8 cellular contexts compared by ENCODE assay signal in genomic region chr2:10659898-10660568, GRCh38. TPM values are rescaled to one million over a fixed set of nuclear protein-coding genes. Genes with fewer than 3 reads are reported as not detected.
A peak's percentile ranks its signal among the peaks of the same experiment; 100 is the strongest.
DNase-seq lines count a peak whose midpoint lies in the region; ATAC-seq, FAIRE-seq and TF ChIP-seq lines count a peak whose summit lies in the region.

No MANE protein-coding gene starts in this region.

- no peak for FAIRE-seq in pancreas (lab: Jason Lieb, UNC)

- no peaks in the 10 kb centered on the region for H3K27me3 Mint-ChIP-seq in activated T-cell treated with anti-CD3 and anti-CD28 coated beads, Interleukin-2, amount 50 U/mL, for 4 hours (ENCODE audit: low read depth)

- peaks cover 0 to 48% (median 0%) of the 10 kb centered on the region in 3 donors for H3K36me3 ChIP-seq in pancreas

- H3K9me3 ChIP-seq in pancreas, result no peaks in the 10 kb centered on the region

- H3K27ac ChIP-seq in pancreas, result no peak overlapping the region

- intact Hi-C loops in pancreas (cut with DNase I), result loop anchor here in 1 of 3 donors (10.0 kb wide), 1 partner anchor 215 kb away; the partner anchor contains the start of gene ODC1

- WGBS in pancreas, 2 donors, result 73 to 79% methylated on average over 10 of the region's 10 CpGs

- H3K4me1 ChIP-seq in pancreas, result no peaks in the 10 kb centered on the region

- ATAC-seq in activated T-cell treated with anti-CD3 and anti-CD28 coated beads, Interleukin-2, amount 50 U/mL, for 4 hours, result peak; percentile 35 to 52
- peak; percentile 60 to 85 (median 80) for ATAC-seq in pancreas
- ATAC-seq in GM21423 (IDR thresholded peaks at IDR 0.05; ENCODE audit: unreplicated experiment), result no peak

- H3K4me3 ChIP-seq in fibroblast of villous mesenchyme (ENCODE audit: low read depth, low read length) (no peak overlapping the region), pancreas (no peak overlapping the region)

- H3K4me1 Mint-ChIP-seq in activated T-cell treated with anti-CD3 and anti-CD28 coated beads, Interleukin-2, amount 50 U/mL, for 4 hours (ENCODE audit: low read depth), result peaks cover 17% of the 10 kb centered on the region

- no peak overlapping the region for H3K4me3 Mint-ChIP-seq in activated T-cell treated with anti-CD3 and anti-CD28 coated beads, Interleukin-2, amount 50 U/mL, for 4 hours

- H3K9me3 Mint-ChIP-seq in activated T-cell treated with anti-CD3 and anti-CD28 coated beads, Interleukin-2, amount 50 U/mL, for 4 hours, result no peaks in the 10 kb centered on the region

- no peaks in the 10 kb centered on the region for H3K27me3 ChIP-seq in pancreas

- peak; percentile 91 for TF ChIP-seq CTCF in fibroblast of villous mesenchyme (IDR thresholded peaks at IDR 0.05; ENCODE audit: insufficient read depth, low read depth, low read length)
- TF ChIP-seq CTCF in pancreas (IDR thresholded peaks at IDR 0.05), result peak; percentile 29 to 57 (median 46)

- DNase-seq in NOMO-1 treated with DMSO at 0.1 percent for 48 hours (lab: John Stamatoyannopoulos, UW; ENCODE audit: unreplicated experiment) (peak; percentile 2), NOMO-1 treated with dmso at 0.1 percent for 144 hours (lab: John Stamatoyannopoulos, UW; ENCODE audit: unreplicated experiment) (no peak), NCI-H526 treated with DMSO at 0.1 percent for 48 hours (lab: John Stamatoyannopoulos, UW) (peak; percentile 3), fibroblast of villous mesenchyme (ENCODE audit: low read depth) (peak; percentile 76), pancreas (peak in 4 of 6 donors; percentile 14 to 47 (median 38)), DMS114 treated with DMSO at 0.1 percent for 48 hours (lab: John Stamatoyannopoulos, UW; ENCODE audit: unreplicated experiment) (no peak)
- DNase-seq in activated T-cell treated with anti-CD3 and anti-CD28 coated beads, Interleukin-2, amount 50 U/mL, for 4 hours, result peak; percentile 35

- H3K36me3 Mint-ChIP-seq in activated T-cell treated with anti-CD3 and anti-CD28 coated beads, Interleukin-2, amount 50 U/mL, for 4 hours (ENCODE audit: insufficient read depth), result peaks cover 24% of the 10 kb centered on the region

RNA-seq across cellular contexts. Expression of gene NOL10, which starts 29.7 kb away (rescaled TPM):
- 10 to 100 TPM; 63.2 to 74.8 (median 69.2) TPM for total RNA-seq in activated T-cell treated with anti-CD3 and anti-CD28 coated beads, Interleukin-2, amount 50 U/mL, for 4 hours
- total RNA-seq in fibroblast of villous mesenchyme (45.1 and 51.8 TPM in 2 replicates), pancreas (10 to 100 TPM; 10.3 to 13.5 (median 12.8) TPM)
- 10 to 100 TPM in 1 of 2 donors, 1 to 10 TPM in 1; 6.3 to 12.3 TPM for polyA plus RNA-seq in pancreas

Comparison
In these comparisons a context has a peak if more than half of its experiments do, and no peak if none do; other contexts are left out.
1. DNase-seq: peak in NOMO-1 treated with DMSO at 0.1 percent for 48 hours (single experiment), NCI-H526 treated with DMSO at 0.1 percent for 48 hours (single experiment), activated T-cell treated with anti-CD3 and anti-CD28 coated beads, Interleukin-2, amount 50 U/mL, for 4 hours (single experiment), fibroblast of villous mesenchyme (single experiment) and pancreas (4 of 6); none in NOMO-1 treated with dmso at 0.1 percent for 144 hours (single experiment) and DMS114 treated with DMSO at 0.1 percent for 48 hours (single experiment).